8 cellular contexts compared by ENCODE assay signal in genomic region chr4:56435748-56436442, GRCh38. TPM values are rescaled to one million over a fixed set of nuclear protein-coding genes. Genes with fewer than 3 reads are reported as not detected.
DNase-seq lines count a peak whose midpoint lies in the region; ATAC-seq, FAIRE-seq and TF ChIP-seq lines count a peak whose summit lies in the region.

A gene with protein sequence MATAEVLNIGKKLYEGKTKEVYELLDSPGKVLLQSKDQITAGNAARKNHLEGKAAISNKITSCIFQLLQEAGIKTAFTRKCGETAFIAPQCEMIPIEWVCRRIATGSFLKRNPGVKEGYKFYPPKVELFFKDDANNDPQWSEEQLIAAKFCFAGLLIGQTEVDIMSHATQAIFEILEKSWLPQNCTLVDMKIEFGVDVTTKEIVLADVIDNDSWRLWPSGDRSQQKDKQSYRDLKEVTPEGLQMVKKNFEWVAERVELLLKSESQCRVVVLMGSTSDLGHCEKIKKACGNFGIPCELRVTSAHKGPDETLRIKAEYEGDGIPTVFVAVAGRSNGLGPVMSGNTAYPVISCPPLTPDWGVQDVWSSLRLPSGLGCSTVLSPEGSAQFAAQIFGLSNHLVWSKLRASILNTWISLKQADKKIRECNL (plus strand): TSS chr4:56436260. CDS start chr4:56436313, 53 bp downstream.

- dilution Hi-C loops in keratinocyte (cut with MboI; ENCODE audit: extremely low pct_ligation_motif_present, low sequenced_read_pairs) = no loop called here

- H3K27ac ChIP-seq in keratinocyte (ENCODE audit: control insufficient read depth, insufficient read depth, low read length) = peak within 1 kb of the TSS; percentile 92

- TF ChIP-seq CTCF in AG09309 (IDR thresholded peaks at IDR 0.05; ENCODE audit: control insufficient read depth, insufficient read depth, low read depth, low read length, missing control alignments) = no peak
- TF ChIP-seq CTCF in keratinocyte (optimal IDR thresholded peaks at IDR 0.05 in 1 of 3, IDR thresholded peaks at IDR 0.05 in 1 of 3, conservative IDR thresholded peaks at IDR 0.05 in 1 of 3; ENCODE audit: extremely low read depth in 1 of 3, insufficient read depth in 2 of 3, low read length in 3 of 3) = no peak

- H3K4me1 ChIP-seq in keratinocyte (ENCODE audit: control insufficient read depth, extremely low read depth, insufficient read depth, low read length) = peaks cover 16% of the 10 kb centered on the region

- H3K27me3 ChIP-seq in keratinocyte (ENCODE audit: control insufficient read depth, extremely low read depth, insufficient read depth, low read length) = no peaks in the 10 kb centered on the region

- peak within 1 kb of the TSS; percentile 91 for H3K4me3 ChIP-seq in AG09309 (ENCODE audit: control insufficient read depth, low read depth, low read length)
- peak within 1 kb of the TSS; percentile 75 to 99 (median 95) for H3K4me3 ChIP-seq in keratinocyte (ENCODE audit: control insufficient read depth in 2 of 3, extremely low read depth in 1 of 3, insufficient read depth in 2 of 3, low read depth in 1 of 3, low read length in 3 of 3)

- peak within 1 kb of the TSS; percentile 96 for H2AFZ ChIP-seq in keratinocyte (ENCODE audit: control insufficient read depth, low read length)

- no peaks in the 10 kb centered on the region for H3K36me3 ChIP-seq in keratinocyte (ENCODE audit: control insufficient read depth in 2 of 2, extremely low read depth in 1 of 2, insufficient read depth in 2 of 2, low read length in 2 of 2)

- H3K79me2 ChIP-seq in keratinocyte (ENCODE audit: control insufficient read depth, insufficient read depth, low read length) = peaks cover 87% of the 10 kb centered on the region

- peak; percentile 58 for DNase-seq in AG09309 (ENCODE audit: low read depth)
- peak; percentile 95 to 97 for DNase-seq in NCI-H446 (lab: John Stamatoyannopoulos, UW)
- DNase-seq in cerebellar cortex (ENCODE audit: low spot score) = peak; percentile 92
- DNase-seq in keratinocyte (ENCODE audit: low read depth, low spot score) = peak; percentile 72
- DNase-seq in stimulated activated CD4-positive, alpha-beta T cell treated with anti-CD3 and anti-CD28 coated beads, Interleukin-15, amount 100 ng/mL, for 1 hour (ENCODE audit: low read depth in 1 of 2, low spot score in 1 of 2) = peak; percentile 97 to 98

- ATAC-seq in GM19025 (IDR thresholded peaks at IDR 0.05; ENCODE audit: low read depth, unreplicated experiment) (peak; percentile 67), HG03342 (IDR thresholded peaks at IDR 0.05; ENCODE audit: unreplicated experiment) (peak; percentile 62)
- ATAC-seq in activated CD4-positive, CD25-positive, alpha-beta regulatory T cell treated with anti-CD3 and anti-CD28 coated beads, Interleukin-2, amount 50 U/mL, for 24 hours = peak; percentile 79 to 80

- peak within 1 kb of the TSS; percentile 96 for H3K4me2 ChIP-seq in keratinocyte (ENCODE audit: control insufficient read depth, extremely low read depth, insufficient read depth, low read depth, low read length)

- H3K9me3 ChIP-seq in keratinocyte (ENCODE audit: control insufficient read depth, low read depth, low read length) = no peaks in the 10 kb centered on the region

- peaks cover 4% of the 10 kb centered on the region for H4K20me1 ChIP-seq in keratinocyte (ENCODE audit: control insufficient read depth, extremely low read depth, insufficient read depth, low read length)

- no peak for FAIRE-seq in keratinocyte (lab: Jason Lieb, UNC)

- H3K9ac ChIP-seq in keratinocyte (ENCODE audit: control insufficient read depth, extremely low read depth, insufficient read depth, low read length) = peak within 1 kb of the TSS; percentile 92

- no peaks in the 10 kb centered on the region for H3K9me1 ChIP-seq in keratinocyte (ENCODE audit: control insufficient read depth, extremely low read depth, insufficient read depth, low read length)

RNA-seq across cellular contexts. Expression of the gene that starts here (rescaled TPM):
- polyA plus RNA-seq in keratinocyte = 97.6 to 194 TPM (median 131 TPM) in 3 replicates
- polyA plus RNA-seq in keratinocyte (2011; ENCODE audit: low read depth) = 38.4 TPM
- polyA plus RNA-seq in keratinocyte (2011; cell fraction: cytosol; rRNA removed) = 76.1 and 142 TPM in 2 replicates
- 80.1 and 98.8 TPM in 2 replicates for polyA plus RNA-seq in keratinocyte (2011; cell fraction: nucleus; rRNA removed)
- polyA plus RNA-seq in keratinocyte (2012; ENCODE audit: low replicate concordance) = 60.4 and 120 TPM in 2 replicates
- 41.3 to 94.1 TPM (median 46.2 TPM) in 3 replicates for polyA minus RNA-seq in keratinocyte
- polyA minus RNA-seq in keratinocyte (2011; cell fraction: cytosol; rRNA and poly(A)+ RNA removed) = 28.6 TPM
- 18.7 and 31.0 TPM in 2 replicates for polyA minus RNA-seq in keratinocyte (2011; cell fraction: nucleus; rRNA and poly(A)+ RNA removed)

Comparison
In these comparisons a context has a peak if more than half of its experiments do, and no peak if none do; other contexts are left out.
1. Peak in every context shown above with its lines: DNase-seq, ATAC-seq, H3K4me3 ChIP-seq and H3K27ac ChIP-seq.